8 cellular contexts compared by ENCODE assay signal in the genomic region with DNA sequence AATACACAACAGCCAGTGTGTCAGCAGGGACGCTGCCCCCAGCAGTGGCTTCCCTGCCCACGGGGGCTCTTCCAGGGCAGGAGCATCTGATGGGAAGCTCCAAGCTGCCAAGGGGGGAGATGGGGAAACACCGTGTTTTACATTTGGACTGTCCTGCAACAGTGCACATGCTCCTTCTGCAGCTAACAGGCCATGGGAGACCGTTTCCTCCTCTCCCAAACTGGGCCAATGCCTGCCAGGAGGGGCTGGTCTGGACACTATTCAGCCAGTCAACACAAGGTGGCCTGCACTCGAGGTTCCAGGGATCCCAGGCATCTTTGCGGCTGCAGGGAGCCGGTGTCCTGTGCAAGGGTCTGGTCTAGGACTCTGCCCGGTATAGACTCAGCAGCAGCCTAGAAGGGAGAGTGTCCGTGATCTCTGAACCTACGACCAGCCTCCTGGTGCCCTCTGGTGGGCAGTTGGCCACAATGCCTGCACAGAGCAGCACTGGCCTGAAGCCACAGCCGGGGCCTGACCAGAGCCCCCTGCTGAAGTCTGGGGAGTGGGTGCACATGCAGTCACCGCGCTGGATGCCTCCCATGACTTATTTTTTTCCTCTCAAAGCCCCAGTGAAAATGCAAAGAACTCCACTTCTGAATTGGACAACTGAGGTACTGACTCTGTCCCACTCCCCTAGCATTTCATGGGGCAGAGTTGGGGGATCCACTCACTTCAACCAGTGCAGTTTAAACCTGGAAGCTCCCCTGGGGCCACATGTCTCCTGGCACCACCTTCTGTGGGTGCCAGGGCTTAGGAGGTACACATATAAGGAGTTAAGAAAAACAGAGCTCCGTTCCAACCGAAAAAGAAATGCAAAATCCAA. TPM values are rescaled to one million over a fixed set of nuclear protein-coding genes. Genes with fewer than 3 reads are reported as not detected.
DNase-seq lines count a peak whose midpoint lies in the region; ATAC-seq and TF ChIP-seq lines count a peak whose summit lies in the region.

No MANE protein-coding gene starts in this region.

- H3K27me3 ChIP-seq in PC-3 (ENCODE audit: low read length): no peaks in the 10 kb centered on the region

- peak; percentile 80 for ATAC-seq in PC-3
- ATAC-seq in Right ventricle myocardium inferior: peak; percentile 89
- ATAC-seq in HG03045 (IDR thresholded peaks at IDR 0.05; ENCODE audit: unreplicated experiment): no peak
- ATAC-seq in GM21528 (IDR thresholded peaks at IDR 0.05; ENCODE audit: low FRiP score, unreplicated experiment): no peak

- H3K4me3 ChIP-seq in PC-3 (ENCODE audit: low read length): no peak overlapping the region

- no peak overlapping the region for H3K4me2 ChIP-seq in PC-3 (ENCODE audit: low read length)

- peak; percentile 89 for TF ChIP-seq CTCF in HFFc6 (IDR thresholded peaks at IDR 0.05)
- peak; percentile 88 for TF ChIP-seq CTCF in PC-3 (conservative IDR thresholded peaks at IDR 0.05; ENCODE audit: low read depth, low read length)

- CTCF ChIA-PET in PC-3 (lab: Charles Lee): interaction anchor here (0.7 kb wide), 1 partner anchor 66 kb away, joined by 3 read pairs; no protein-coding TSS in a partner anchor

- no peak overlapping the region for H3K27ac Mint-ChIP-seq in HFFc6

- POLR2A ChIA-PET in PC-3 (lab: Charles Lee; ENCODE audit: unreplicated experiment): no interaction called here

- no peaks in the 10 kb centered on the region for H3K4me1 Mint-ChIP-seq in HFFc6 (ENCODE audit: low read depth)

- H3K4me3 Mint-ChIP-seq in HFFc6: no peak overlapping the region

- H3K27me3 Mint-ChIP-seq in HFFc6 (ENCODE audit: insufficient read depth): no peaks in the 10 kb centered on the region; the same call in 1 of the 2 replicates

- H3K4me1 ChIP-seq in PC-3 (ENCODE audit: insufficient read depth, low read length): peaks cover 11% of the 10 kb centered on the region

- H2AFZ ChIP-seq in PC-3 (ENCODE audit: low read length): no peak overlapping the region

- H3K36me3 ChIP-seq in PC-3 (ENCODE audit: low read depth, low read length): peaks cover 26% of the 10 kb centered on the region

- no peaks in the 10 kb centered on the region for H3K79me2 ChIP-seq in PC-3 (ENCODE audit: low read length)

- no TSS peak for BruUV-seq in PC-3 (replicated peaks; lab: Mats Ljungman, UMichigan)

- H3K27ac ChIP-seq in PC-3 (ENCODE audit: low read length): no peak overlapping the region

- H3F3A ChIP-seq in PC-3 (ENCODE audit: low read length, unreplicated experiment): no peaks in the 10 kb centered on the region

- H3K9me3 ChIP-seq in PC-3 (ENCODE audit: low read length): no peaks in the 10 kb centered on the region

- H3K9ac ChIP-seq in PC-3 (ENCODE audit: low read length): no peak overlapping the region

- DNase-seq in D341Med (ENCODE audit: low spot score) (peak; percentile 77), HFFc6 (peak; percentile 45), PC-3 (peak; percentile 65), Right ventricle myocardium inferior (ENCODE audit: missing footprints) (peak; percentile 77), posterior cingulate gyrus (peak; percentile 29 to 94 (median 66))
- DNase-seq in activated naive CD4-positive, alpha-beta T cell treated with anti-CD3 and anti-CD28 coated beads, Interleukin-2, amount 50 U/mL, for 16 hours: peak; percentile 45

- no peaks in the 10 kb centered on the region for H3K9me3 Mint-ChIP-seq in HFFc6

- no peaks in the 10 kb centered on the region for H3K9me2 ChIP-seq in PC-3 (replicated peaks; ENCODE audit: low read length)

- intact Hi-C loops in PC-3 (cut with micrococcal nuclease) (loop anchor here (2.0 to 10.0 kb wide), 2 partner anchors 281 to 347 kb away; no protein-coding TSS in a partner anchor), Right ventricle myocardium inferior (cut with DNase I) (loop anchor here (5.0 to 10.0 kb wide), 2 partner anchors 281 to 344 kb away; no protein-coding TSS in a partner anchor), posterior cingulate gyrus (cut with DNase I) (loop anchor here (2.0 to 10.0 kb wide), 2 partner anchors 281 to 341 kb away; no protein-coding TSS in a partner anchor)

- peaks cover 24% of the 10 kb centered on the region for H3K36me3 Mint-ChIP-seq in HFFc6 (ENCODE audit: low read depth)

- no peaks in the 10 kb centered on the region for H4K20me1 ChIP-seq in PC-3 (ENCODE audit: low read length)

RNA-seq across cellular contexts. Expression of a gene that starts 33.3 kb away (rescaled TPM):
- 10 to 100 TPM; 36.0 to 43.8 (median 38.0) TPM for total RNA-seq in HFFc6 (2021; fragmentation: NEBNext Ultra II Directional; extraction: Animal tissue kit (Norgen Biotek cat#: 25700))
- total RNA-seq in PC-3 (2014; rRNA removed) (82.7 and 95.2 TPM in 2 replicates), Right ventricle myocardium inferior (12.7 TPM)

RNA-seq across cellular contexts. Expression of a gene that starts 34.1 kb away (rescaled TPM):
- not detected for total RNA-seq in HFFc6 (2021; fragmentation: NEBNext Ultra II Directional; extraction: Animal tissue kit (Norgen Biotek cat#: 25700))
- total RNA-seq in PC-3 (2014; rRNA removed) (not detected in 2 replicates), Right ventricle myocardium inferior (not detected)

Comparison
In these comparisons a context has a peak if more than half of its experiments do, and no peak if none do; other contexts are left out.
1. ATAC-seq: peak in PC-3 (single experiment) and Right ventricle myocardium inferior (single experiment); none in HG03045 (single experiment) and GM21528 (single experiment).
2. Peak in every context shown above with its lines, with median percentiles within 50 percentile points of each other: DNase-seq.